1 cellular context compared by ENCODE assay signal in genomic region chr1:182570611-182570970, GRCh38.
TF ChIP-seq lines count a peak whose summit lies in the region.

No MANE protein-coding gene starts in this region.

TF ChIP-seq in K562, 482 proteins besides CTCF, POLR2A, EP300 and RAD21 (continued from another document):
- TF ChIP-seq ELK1 (CRISPR knock-in tag; IDR thresholded peaks at IDR 0.05) = no peak
- no peak for TF ChIP-seq ZNF263 (CRISPR knock-in tag; IDR thresholded peaks at IDR 0.05; ENCODE audit: borderline replicate concordance)
- TF ChIP-seq CBX1 (IDR thresholded peaks at IDR 0.05; ENCODE audit: low read depth) = no peak
- no peak for TF ChIP-seq THRA (IDR thresholded peaks at IDR 0.05)
